ENCODE assay signal across 2 cellular contexts in genomic region chr12:79423560-79423959, GRCh38.
TF ChIP-seq lines count a peak whose summit lies in the region.

No MANE protein-coding gene starts in this region.

TF ChIP-seq in IMR-90, 13 proteins besides CTCF, POLR2A, EP300 and RAD21:
- TF ChIP-seq CEBPB (IDR thresholded peaks at IDR 0.05; ENCODE audit: low read depth, low read length): peak; percentile 93
- TF ChIP-seq NFE2L2 (IDR thresholded peaks at IDR 0.05; ENCODE audit: low read depth, low read length): no peak
- no peak for TF ChIP-seq FOS (IDR thresholded peaks at IDR 0.05; ENCODE audit: low read depth, low read length)
TF ChIP-seq in IMR-90: peak in this region for 1.

TF ChIP-seq in K562, 482 proteins besides CTCF, POLR2A, EP300 and RAD21:
- TF ChIP-seq, protein P1, sequence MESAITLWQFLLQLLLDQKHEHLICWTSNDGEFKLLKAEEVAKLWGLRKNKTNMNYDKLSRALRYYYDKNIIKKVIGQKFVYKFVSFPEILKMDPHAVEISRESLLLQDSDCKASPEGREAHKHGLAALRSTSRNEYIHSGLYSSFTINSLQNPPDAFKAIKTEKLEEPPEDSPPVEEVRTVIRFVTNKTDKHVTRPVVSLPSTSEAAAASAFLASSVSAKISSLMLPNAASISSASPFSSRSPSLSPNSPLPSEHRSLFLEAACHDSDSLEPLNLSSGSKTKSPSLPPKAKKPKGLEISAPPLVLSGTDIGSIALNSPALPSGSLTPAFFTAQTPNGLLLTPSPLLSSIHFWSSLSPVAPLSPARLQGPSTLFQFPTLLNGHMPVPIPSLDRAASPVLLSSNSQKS (CRISPR knock-in tag; IDR thresholded peaks at IDR 0.05): no peak
- TF ChIP-seq CEBPG (CRISPR knock-in tag; IDR thresholded peaks at IDR 0.05) (no peak), CEBPG (tag; conservative IDR thresholded peaks at IDR 0.05 in 1 of 2, IDR thresholded peaks at IDR 0.05 in 1 of 2) (peak in 1 of 2 experiments; percentile 63; a peak in 2 of 4 replicates), POLR3G (IDR thresholded peaks at IDR 0.05; ENCODE audit: extremely low read depth, insufficient read length, insufficient replicate concordance) (no peak), CEBPB (tag; IDR thresholded peaks at IDR 0.05) (peak; percentile 47)
